Comparison of ENCODE assay signal across 8 cellular contexts in the genomic region with DNA sequence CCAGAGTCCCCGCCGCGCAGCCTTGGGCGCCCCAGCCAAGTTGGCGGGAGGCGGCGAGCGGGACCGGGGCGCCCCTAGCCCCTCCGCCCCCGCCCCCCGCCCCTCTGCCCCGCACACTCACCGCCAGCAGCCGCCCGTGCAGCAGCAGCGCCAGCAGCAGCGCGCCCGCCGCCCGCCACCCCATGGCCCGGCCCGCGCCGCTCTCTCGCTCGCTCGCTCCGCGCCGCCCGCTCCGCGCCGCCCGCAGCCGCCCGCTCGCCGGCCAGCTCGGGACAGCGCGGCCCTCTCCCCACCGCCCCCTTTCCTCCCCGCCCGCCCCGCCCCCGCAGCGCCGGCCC. TPM values are rescaled to one million over a fixed set of nuclear protein-coding genes. Genes with fewer than 3 reads are reported as not detected.
DNase-seq lines count a peak whose midpoint lies in the region; ATAC-seq and TF ChIP-seq lines count a peak whose summit lies in the region.

Gene HSPG2 (minus strand): TSS at position 277 of the 338 bp plus-strand sequence. CDS start 93 bp downstream, at position 184.

- intact Hi-C loops in upper lobe of right lung (cut with DNase I): no loop called here

- peaks cover 21% of the 10 kb centered on the region for H3K4me1 Mint-ChIP-seq in stimulated activated naive CD8-positive, alpha-beta T cell treated with anti-CD3 and anti-CD28 coated beads, Interleukin-15, Interleukin-2, amounts not matched to agents 100 ng/mL and 50 ng/mL, for 24 hours (ENCODE audit: low read depth)
- H3K4me1 Mint-ChIP-seq in chondrocyte (ENCODE audit: low read depth): peaks cover 82% of the 10 kb centered on the region

- H3K9me3 ChIP-seq in mesenchymal stem cell (ENCODE audit: control insufficient read depth, low read length) (no peaks in the 10 kb centered on the region), upper lobe of right lung (no peaks in the 10 kb centered on the region)

- no peak for DNase-seq in stimulated activated naive CD8-positive, alpha-beta T cell treated with anti-CD3 and anti-CD28 coated beads, Interleukin-15, Interleukin-2, amounts not matched to agents 100 U/mL and 50 U/mL, for 24 hours
- no peak for DNase-seq in chondrocyte (ENCODE audit: low spot score)
- no peak for DNase-seq in mesenchymal stem cell
- no peak for DNase-seq in upper lobe of right lung
- no peak for DNase-seq in epidermal melanocyte (ENCODE audit: insufficient read length, low spot score)
- DNase-seq in NCI-H1930 (lab: John Stamatoyannopoulos, UW): no peak

- ATAC-seq in stimulated activated naive CD8-positive, alpha-beta T cell treated with anti-CD3 and anti-CD28 coated beads, Interleukin-15, Interleukin-2, amounts not matched to agents 100 U/mL and 50 U/mL, for 24 hours: no peak
- ATAC-seq in upper lobe of right lung: no peak
- ATAC-seq in GM18858 (IDR thresholded peaks at IDR 0.05; ENCODE audit: unreplicated experiment): no peak

- peak within 1 kb of the TSS; percentile 23 for H4K91ac ChIP-seq in mesenchymal stem cell (ENCODE audit: low read length)

- peak within 1 kb of the TSS; percentile 88 for H2BK120ac ChIP-seq in mesenchymal stem cell (ENCODE audit: low read depth, low read length)

- H3K4ac ChIP-seq in mesenchymal stem cell (ENCODE audit: low read depth in 1 of 2, low read length in 2 of 2): peak within 1 kb of the TSS; percentile 85 to 89

- peak within 1 kb of the TSS; percentile 94 for H3K9ac ChIP-seq in mesenchymal stem cell (ENCODE audit: low read length)

- H3K36me3 ChIP-seq in mesenchymal stem cell (ENCODE audit: control insufficient read depth in 1 of 2, insufficient read depth in 2 of 2, low read depth in 1 of 2, low read length in 2 of 2) (peaks cover 2 to 9% of the 10 kb centered on the region in 2 experiments), upper lobe of right lung (no peaks in the 10 kb centered on the region)

- no peaks in the 10 kb centered on the region for H3K9me3 Mint-ChIP-seq in stimulated activated naive CD8-positive, alpha-beta T cell treated with anti-CD3 and anti-CD28 coated beads, Interleukin-15, Interleukin-2, amounts not matched to agents 100 ng/mL and 50 ng/mL, for 24 hours
- no peaks in the 10 kb centered on the region for H3K9me3 Mint-ChIP-seq in chondrocyte (ENCODE audit: low read depth)

- peak within 1 kb of the TSS; percentile 83 to 97 for H3K4me3 ChIP-seq in mesenchymal stem cell (ENCODE audit: insufficient read depth in 1 of 2, low read depth in 1 of 2, low read length in 2 of 2)
- peak within 1 kb of the TSS; percentile 70 for H3K4me3 ChIP-seq in upper lobe of right lung

- peak within 1 kb of the TSS; percentile 79 for H3K27ac ChIP-seq in mesenchymal stem cell (ENCODE audit: low read length, poor library complexity, severe bottlenecking)
- H3K27ac ChIP-seq in upper lobe of right lung: peak within 1 kb of the TSS; percentile 75

- peaks cover 19% of the 10 kb centered on the region for H3K27me3 Mint-ChIP-seq in stimulated activated naive CD8-positive, alpha-beta T cell treated with anti-CD3 and anti-CD28 coated beads, Interleukin-15, Interleukin-2, amounts not matched to agents 100 ng/mL and 50 ng/mL, for 24 hours
- H3K27me3 Mint-ChIP-seq in chondrocyte (ENCODE audit: low read depth): no peaks in the 10 kb centered on the region

- H3K4me2 ChIP-seq in mesenchymal stem cell (ENCODE audit: low read length, poor library complexity, severe bottlenecking): peak within 1 kb of the TSS; percentile 90

- peak within 1 kb of the TSS; percentile 82 for H2BK15ac ChIP-seq in mesenchymal stem cell (ENCODE audit: low read depth, poor library complexity, severe bottlenecking)

- H3K4me1 ChIP-seq in mesenchymal stem cell (ENCODE audit: control insufficient read depth, insufficient read depth, low read depth, low read length) (peaks cover 55% of the 10 kb centered on the region), upper lobe of right lung (peaks cover 54% of the 10 kb centered on the region)

- H3K4me3 Mint-ChIP-seq in stimulated activated naive CD8-positive, alpha-beta T cell treated with anti-CD3 and anti-CD28 coated beads, Interleukin-15, Interleukin-2, amounts not matched to agents 100 ng/mL and 50 ng/mL, for 24 hours: peak within 1 kb of the TSS; percentile 83
- H3K4me3 Mint-ChIP-seq in chondrocyte (ENCODE audit: unreplicated experiment): peak within 1 kb of the TSS; percentile 81

- H3K36me3 Mint-ChIP-seq in stimulated activated naive CD8-positive, alpha-beta T cell treated with anti-CD3 and anti-CD28 coated beads, Interleukin-15, Interleukin-2, amounts not matched to agents 100 ng/mL and 50 ng/mL, for 24 hours (ENCODE audit: low read depth): no peaks in the 10 kb centered on the region
- peaks cover 5% of the 10 kb centered on the region for H3K36me3 Mint-ChIP-seq in chondrocyte (ENCODE audit: low read depth)

- H2BK12ac ChIP-seq in mesenchymal stem cell (ENCODE audit: low read length in 2 of 2): peak within 1 kb of the TSS in 1 of 2 experiments; percentile 98

- TF ChIP-seq CTCF in chondrocyte (IDR thresholded peaks at IDR 0.05): no peak
- TF ChIP-seq CTCF in upper lobe of right lung (IDR thresholded peaks at IDR 0.05): no peak

- H2BK5ac ChIP-seq in mesenchymal stem cell (ENCODE audit: low read depth, low read length, poor library complexity, severe bottlenecking): peak within 1 kb of the TSS; percentile 46

- peak within 1 kb of the TSS; percentile 85 to 91 for H3K18ac ChIP-seq in mesenchymal stem cell (ENCODE audit: low read depth in 1 of 2, low read length in 2 of 2)

- H2AK5ac ChIP-seq in mesenchymal stem cell (ENCODE audit: low read length, severe bottlenecking): peak within 1 kb of the TSS; percentile 88

- no peaks in the 10 kb centered on the region for H3K79me1 ChIP-seq in mesenchymal stem cell (replicated peaks; ENCODE audit: low read length, poor library complexity, severe bottlenecking)

- peak within 1 kb of the TSS in 1 of 2 experiments; percentile 91 for H3K14ac ChIP-seq in mesenchymal stem cell (ENCODE audit: low read length in 2 of 2)

- WGBS in mesenchymal stem cell: no CpG with 5 or more reads among the region's 52 CpGs

- H3K27me3 ChIP-seq in mesenchymal stem cell (ENCODE audit: control insufficient read depth in 1 of 2, insufficient read depth in 1 of 2, low read length in 2 of 2): no peaks in the 10 kb centered on the region
- no peaks in the 10 kb centered on the region for H3K27me3 ChIP-seq in upper lobe of right lung

- peak within 1 kb of the TSS; percentile 36 for H2AFZ ChIP-seq in mesenchymal stem cell (ENCODE audit: low read depth, low read length)

- H4K8ac ChIP-seq in mesenchymal stem cell (ENCODE audit: low read length): peak within 1 kb of the TSS; percentile 98

- peak within 1 kb of the TSS; percentile 74 for H3K27ac Mint-ChIP-seq in stimulated activated naive CD8-positive, alpha-beta T cell treated with anti-CD3 and anti-CD28 coated beads, Interleukin-15, Interleukin-2, amounts not matched to agents 100 ng/mL and 50 ng/mL, for 24 hours
- H3K27ac Mint-ChIP-seq in chondrocyte (ENCODE audit: unreplicated experiment): peak within 1 kb of the TSS; percentile 93

- H3K23ac ChIP-seq in mesenchymal stem cell (ENCODE audit: low read length in 2 of 2): peak within 1 kb of the TSS in 1 of 2 experiments; percentile 66

RNA-seq across cellular contexts. Expression of gene HSPG2, which starts in this region (rescaled TPM):
- total RNA-seq in chondrocyte: 348 to 488 TPM (median 481 TPM) in 3 replicates
- polyA plus RNA-seq in mesenchymal stem cell (2013, experiment 1 of 2): 26.3 TPM
- 21.0 TPM for polyA plus RNA-seq in mesenchymal stem cell (2013, experiment 2 of 2)
- 393 TPM for total RNA-seq in upper lobe of right lung
